In genomic region chr21:37032877-37033471, GRCh38 we compare ENCODE assay signal across 15 cellular contexts. TPM values are rescaled to one million over a fixed set of nuclear protein-coding genes. Genes with fewer than 3 reads are reported as not detected.
DNase-seq lines count a peak whose midpoint lies in the region; ATAC-seq, FAIRE-seq and TF ChIP-seq lines count a peak whose summit lies in the region.
"Had no signal": no experiment of that assay in that cellular context is flagged by ENCODE, and none has a peak within 500 bp of the region (broad histone marks: within the 10 kb centered on the region; RNA-seq: fewer than 3 reads in every experiment).

No MANE protein-coding gene starts in this region.

- H3K4me3 ChIP-seq in HepG2 (replicated peaks in 1 of 3; ENCODE audit: insufficient read depth in 1 of 3, low read depth in 2 of 3, low read length in 3 of 3): no peak overlapping the region
- H3K4me3 ChIP-seq in right lobe of liver: no peak overlapping the region
- H3K4me3 ChIP-seq in foreskin fibroblast (ENCODE audit: low read depth in 1 of 2, low read length in 2 of 2): no peak overlapping the region
- no peak overlapping the region for H3K4me3 ChIP-seq in aorta (ENCODE audit: low read length in 2 of 2)
- H3K4me3 ChIP-seq: ascending aorta, uterus had no signal

- no peaks in the 10 kb centered on the region for H3K36me3 ChIP-seq in HepG2 (replicated peaks in 1 of 2; ENCODE audit: control insufficient read depth in 1 of 2, insufficient read depth in 2 of 2, low read length in 2 of 2)
- no peaks in the 10 kb centered on the region for H3K36me3 ChIP-seq in right lobe of liver
- H3K36me3 ChIP-seq in aorta (ENCODE audit: control insufficient read depth in 1 of 2, insufficient read depth in 2 of 2, low read length in 1 of 2): no peaks in the 10 kb centered on the region
- H3K36me3 ChIP-seq: ascending aorta, uterus had no signal

- DNase-seq in HepG2 (ENCODE audit: low spot score): no peak
- no peak for DNase-seq in right lobe of liver
- peak; percentile 8 for DNase-seq in T1000 (lab: John Stamatoyannopoulos, UW)
- peak; percentile 63 to 85 for DNase-seq in foreskin fibroblast
- DNase-seq in aorta: no peak
- no peak for DNase-seq in stimulated activated CD4-positive, alpha-beta T cell treated with anti-CD3 and anti-CD28 coated beads, Interleukin-4, amount 100 ng/mL, for 24 hours
- no peak for DNase-seq in NCI-H2171 treated with DMSO at 0.1 percent for 48 hours (lab: John Stamatoyannopoulos, UW)
- DNase-seq: activated CD4-positive, alpha-beta T cell treated with anti-CD3 and anti-CD28 coated beads, Interleukin-2, amount 50 U/mL, for 48 hours; NCI-H187; stimulated activated CD4-positive, alpha-beta T cell treated with anti-CD3 and anti-CD28 coated beads, Interleukin-2, amount 100 ng/mL, for 24 hours; uterus had no signal

- no peak overlapping the region for H3K27ac ChIP-seq in HepG2 (ENCODE audit: extremely low read length, insufficient read depth, low read length)
- H3K27ac ChIP-seq in right lobe of liver: no peak overlapping the region
- H3K27ac ChIP-seq in aorta (ENCODE audit: low read depth in 1 of 2, low read length in 2 of 2): no peak overlapping the region
- H3K27ac ChIP-seq: ascending aorta, C4-2B, uterus had no signal

- H3K27me3 ChIP-seq in HepG2 (ENCODE audit: control insufficient read depth in 1 of 2, insufficient read depth in 2 of 2, low read length in 2 of 2) (no peaks in the 10 kb centered on the region), right lobe of liver (no peaks in the 10 kb centered on the region), aorta (ENCODE audit: control insufficient read depth in 1 of 2, insufficient read depth in 2 of 2, low read length in 1 of 2) (no peaks in the 10 kb centered on the region)
- H3K27me3 ChIP-seq: ascending aorta, uterus had no signal

- no peak for TF ChIP-seq EP300 in HepG2 (IDR thresholded peaks at IDR 0.05; ENCODE audit: low read depth in 2 of 2, low read length in 2 of 2)
- no peak for TF ChIP-seq EP300 in HepG2 (CRISPR knock-in tag; IDR thresholded peaks at IDR 0.05; ENCODE audit: borderline replicate concordance)

- no TSS peak for BruUV-seq in HepG2 (replicated peaks; lab: Mats Ljungman, UMichigan)

- WGBS in HepG2 (ENCODE audit: low lambda C conversion rate): 31% methylated on average over 4 of the region's 4 CpGs
- 81% methylated on average over 4 of the region's 4 CpGs for WGBS in right lobe of liver (ENCODE audit: insufficient coverage, low coverage, low lambda C conversion rate, missing lambda C conversion rate)
- 54 to 60% methylated on average over 4 of the region's 4 CpGs for WGBS in aorta, 2 donors

- TF ChIP-seq CTCF in HepG2 (CRISPR knock-in tag; IDR thresholded peaks at IDR 0.05): no peak
- TF ChIP-seq CTCF in right lobe of liver (IDR thresholded peaks at IDR 0.05): no peak
- no peak for TF ChIP-seq CTCF in foreskin fibroblast (IDR thresholded peaks at IDR 0.05; ENCODE audit: low read depth, low read length)

- H3K4me2 ChIP-seq in HepG2 (ENCODE audit: low read depth, low read length): no peak overlapping the region

- in situ Hi-C loops in HepG2 (cut with HindIII; ENCODE audit: extremely low pct_ligation_motif_present, low pct_unique_long_range_greater_than_20kb): no loop called here

- TF ChIP-seq POLR2A in HepG2 (IDR thresholded peaks at IDR 0.05; ENCODE audit: insufficient read depth in 1 of 2, low read depth in 2 of 2, low read length in 2 of 2) (no peak), right lobe of liver (IDR thresholded peaks at IDR 0.05) (no peak)

- H3K79me2 ChIP-seq in HepG2 (ENCODE audit: insufficient read depth, low read length): no peaks in the 10 kb centered on the region

- H3K4me1 ChIP-seq in HepG2 (ENCODE audit: insufficient read depth, low read length): no peaks in the 10 kb centered on the region
- H3K4me1 ChIP-seq in right lobe of liver: no peaks in the 10 kb centered on the region
- no peaks in the 10 kb centered on the region for H3K4me1 ChIP-seq in aorta (ENCODE audit: control insufficient read depth in 1 of 2, insufficient read depth in 2 of 2, low read length in 2 of 2)
- H3K4me1 ChIP-seq: ascending aorta, uterus had no signal

- H2AFZ ChIP-seq in HepG2 (ENCODE audit: low read length): no peak overlapping the region

- no peaks in the 10 kb centered on the region for H4K20me1 ChIP-seq in HepG2 (ENCODE audit: insufficient read depth, low read length)

- no peak for FAIRE-seq in HepG2 (lab: Jason Lieb, UNC)
- FAIRE-seq: GM12892 had no signal

- ATAC-seq in HepG2 (no peak), right lobe of liver (no peak), aorta (ENCODE audit: low FRiP score) (no peak), GM19452 (IDR thresholded peaks at IDR 0.05; ENCODE audit: unreplicated experiment) (no peak)

- POLR2A ChIA-PET in HepG2 (lab: Yijun Ruan, JAX): no interaction called here

- H3K9ac ChIP-seq in HepG2 (ENCODE audit: insufficient read depth, low read depth, low read length): no peak overlapping the region

- H3K9me3 ChIP-seq in HepG2 (ENCODE audit: low read length) (no peaks in the 10 kb centered on the region), right lobe of liver (no peaks in the 10 kb centered on the region), aorta (ENCODE audit: control insufficient read depth, low read length) (no peaks in the 10 kb centered on the region)
- H3K9me3 ChIP-seq: ascending aorta, uterus had no signal

- intact Hi-C loops in HepG2 (cut with micrococcal nuclease; ENCODE audit: unreplicated experiment) (no loop called here), right lobe of liver (cut with DNase I) (no loop called here), aorta (cut with DNase I) (no loop called here)

- CTCF ChIA-PET in HepG2 (lab: Yijun Ruan, JAX; ENCODE audit: low intra/inter-chr PET ratio, low total read pairs): no interaction called here

- no peak for TF ChIP-seq RAD21 in HepG2 (CRISPR knock-in tag; IDR thresholded peaks at IDR 0.05)

RNA-seq across cellular contexts. Expression of gene RIPPLY3, which starts 26.5 kb away (rescaled TPM):
- total RNA-seq in HepG2 (2016; rRNA removed; fragmentation: Illumina TruSeq; extraction: Trizol) (0.09 and 0.13 TPM in 2 replicates), right lobe of liver (under 1 TPM in 3 of 6 experiments, not detected in 3; 0.12 to 0.18 (median 0.17) TPM), aorta (not detected)
- not detected in 2 replicates for total RNA-seq in HepG2 (2016; cell fraction: cytosol; rRNA removed; fragmentation: Illumina TruSeq; extraction: Trizol; ENCODE audit: low read depth)
- total RNA-seq in HepG2 (2016; cell fraction: insoluble cytoplasmic fraction; rRNA removed; fragmentation: Illumina TruSeq; extraction: Trizol): 0.19 and 0.26 TPM in 2 replicates
- 0.40 and 0.45 TPM in 2 replicates for total RNA-seq in HepG2 (2016; cell fraction: membrane; rRNA removed; fragmentation: Illumina TruSeq; extraction: Trizol)
- total RNA-seq in HepG2 (2016; cell fraction: nucleus; rRNA removed; fragmentation: Illumina TruSeq; extraction: Trizol): not detected in 2 replicates
- polyA plus RNA-seq in HepG2 (2011; rRNA removed) (2.1 and 2.9 TPM in 2 replicates), aorta (under 1 TPM in 1 of 2 donors, not detected in 1; 0.05 TPM)
- polyA plus RNA-seq in HepG2 (2011; cell fraction: cytosol; rRNA removed): 1.8 and 2.0 TPM in 2 replicates
- polyA plus RNA-seq in HepG2 (2011; cell fraction: nucleus; rRNA removed): 0.63 and 1.2 TPM in 2 replicates
- 0.72 and 1.4 TPM in 2 replicates for polyA plus RNA-seq in HepG2 (2012)
- polyA plus RNA-seq in HepG2 (2016; cell fraction: cytosol; fragmentation: Illumina TruSeq; extraction: Trizol; ENCODE audit: low read depth): 0.24 and 0.29 TPM in 2 replicates
- polyA plus RNA-seq in HepG2 (2016; cell fraction: insoluble cytoplasmic fraction; fragmentation: Illumina TruSeq; extraction: Trizol; ENCODE audit: low read depth): 0.47 TPM in 2 replicates
- polyA plus RNA-seq in HepG2 (2016; cell fraction: membrane; fragmentation: Illumina TruSeq; extraction: Trizol; ENCODE audit: low read depth): 0.42 and 0.52 TPM in 2 replicates
- polyA plus RNA-seq in HepG2 (2016; cell fraction: nucleus; fragmentation: Illumina TruSeq; extraction: Trizol; ENCODE audit: insufficient read depth, low read depth): 0.42 TPM in 1 of 2 replicates, not detected in the other
- 2.2 TPM in 1 of 2 replicates, not detected in the other for polyA minus RNA-seq in HepG2 (2011; rRNA and poly(A)+ RNA removed; ENCODE audit: low replicate concordance)
- 0.59 and 0.62 TPM in 2 replicates for polyA minus RNA-seq in HepG2 (2011; cell fraction: cytosol; rRNA and poly(A)+ RNA removed)
- 0.39 and 0.50 TPM in 2 replicates for polyA minus RNA-seq in HepG2 (2011; cell fraction: nucleus; rRNA and poly(A)+ RNA removed)
- total RNA-seq: ascending aorta had no signal

RNA-seq across cellular contexts. Expression of gene PIGP, which starts 39.9 kb away (rescaled TPM):
- 13.7 and 14.8 TPM in 2 replicates for total RNA-seq in HepG2 (2016; rRNA removed; fragmentation: Illumina TruSeq; extraction: Trizol)
- total RNA-seq in HepG2 (2016; cell fraction: cytosol; rRNA removed; fragmentation: Illumina TruSeq; extraction: Trizol; ENCODE audit: low read depth): 17.8 and 18.9 TPM in 2 replicates
- 14.0 and 14.9 TPM in 2 replicates for total RNA-seq in HepG2 (2016; cell fraction: insoluble cytoplasmic fraction; rRNA removed; fragmentation: Illumina TruSeq; extraction: Trizol)
- total RNA-seq in HepG2 (2016; cell fraction: membrane; rRNA removed; fragmentation: Illumina TruSeq; extraction: Trizol): 20.5 and 22.0 TPM in 2 replicates
- total RNA-seq in HepG2 (2016; cell fraction: nucleus; rRNA removed; fragmentation: Illumina TruSeq; extraction: Trizol): 10.7 and 17.6 TPM in 2 replicates
- polyA plus RNA-seq in HepG2 (2011; rRNA removed): 27.3 and 33.4 TPM in 2 replicates
- polyA plus RNA-seq in HepG2 (2011; cell fraction: cytosol; rRNA removed): 11.5 and 19.9 TPM in 2 replicates
- 14.6 and 17.8 TPM in 2 replicates for polyA plus RNA-seq in HepG2 (2011; cell fraction: nucleus; rRNA removed)
- 10.2 and 23.5 TPM in 2 replicates for polyA plus RNA-seq in HepG2 (2012)
- polyA plus RNA-seq in HepG2 (2016; cell fraction: cytosol; fragmentation: Illumina TruSeq; extraction: Trizol; ENCODE audit: low read depth): 30.3 and 35.6 TPM in 2 replicates
- 25.5 and 30.4 TPM in 2 replicates for polyA plus RNA-seq in HepG2 (2016; cell fraction: insoluble cytoplasmic fraction; fragmentation: Illumina TruSeq; extraction: Trizol; ENCODE audit: low read depth)
- polyA plus RNA-seq in HepG2 (2016; cell fraction: membrane; fragmentation: Illumina TruSeq; extraction: Trizol; ENCODE audit: low read depth): 33.9 and 38.2 TPM in 2 replicates
- polyA plus RNA-seq in HepG2 (2016; cell fraction: nucleus; fragmentation: Illumina TruSeq; extraction: Trizol; ENCODE audit: insufficient read depth, low read depth): 37.8 and 39.4 TPM in 2 replicates
- polyA minus RNA-seq in HepG2 (2011; rRNA and poly(A)+ RNA removed; ENCODE audit: low replicate concordance): 7.7 and 7.8 TPM in 2 replicates
- polyA minus RNA-seq in HepG2 (2011; cell fraction: cytosol; rRNA and poly(A)+ RNA removed): 5.8 and 7.8 TPM in 2 replicates
- polyA minus RNA-seq in HepG2 (2011; cell fraction: nucleus; rRNA and poly(A)+ RNA removed): 11.4 and 13.6 TPM in 2 replicates
- 10 to 100 TPM; 11.3 to 19.0 (median 17.3) TPM for total RNA-seq in right lobe of liver
- 10 to 100 TPM; 15.8 to 18.1 TPM for total RNA-seq in aorta
- polyA plus RNA-seq in aorta: 10 to 100 TPM; 22.9 to 47.2 TPM

RNA-seq across cellular contexts. Expression of gene TTC3, which starts 40.1 kb away (rescaled TPM):
- total RNA-seq in HepG2 (2016; rRNA removed; fragmentation: Illumina TruSeq; extraction: Trizol) (108 and 162 TPM in 2 replicates), right lobe of liver (10 to 100 TPM; 46.7 to 68.7 (median 54.2) TPM), aorta (100 to 1,000 TPM; 105 to 118 TPM)
- total RNA-seq in HepG2 (2016; cell fraction: cytosol; rRNA removed; fragmentation: Illumina TruSeq; extraction: Trizol; ENCODE audit: low read depth): 111 and 126 TPM in 2 replicates
- total RNA-seq in HepG2 (2016; cell fraction: insoluble cytoplasmic fraction; rRNA removed; fragmentation: Illumina TruSeq; extraction: Trizol): 108 and 166 TPM in 2 replicates
- 165 and 198 TPM in 2 replicates for total RNA-seq in HepG2 (2016; cell fraction: membrane; rRNA removed; fragmentation: Illumina TruSeq; extraction: Trizol)
- total RNA-seq in HepG2 (2016; cell fraction: nucleus; rRNA removed; fragmentation: Illumina TruSeq; extraction: Trizol): 153 and 156 TPM in 2 replicates
- polyA plus RNA-seq in HepG2 (2011; rRNA removed) (45.8 and 55.7 TPM in 2 replicates), aorta (10 to 100 TPM; 30.1 to 40.3 TPM)
- polyA plus RNA-seq in HepG2 (2011; cell fraction: cytosol; rRNA removed): 38.5 and 41.4 TPM in 2 replicates
- 75.7 and 103 TPM in 2 replicates for polyA plus RNA-seq in HepG2 (2011; cell fraction: nucleus; rRNA removed)
- polyA plus RNA-seq in HepG2 (2012): 62.1 and 88.8 TPM in 2 replicates
- 6.9 and 8.0 TPM in 2 replicates for polyA plus RNA-seq in HepG2 (2016; cell fraction: cytosol; fragmentation: Illumina TruSeq; extraction: Trizol; ENCODE audit: low read depth)
- polyA plus RNA-seq in HepG2 (2016; cell fraction: insoluble cytoplasmic fraction; fragmentation: Illumina TruSeq; extraction: Trizol; ENCODE audit: low read depth): 102 and 108 TPM in 2 replicates
- 34.7 and 44.9 TPM in 2 replicates for polyA plus RNA-seq in HepG2 (2016; cell fraction: membrane; fragmentation: Illumina TruSeq; extraction: Trizol; ENCODE audit: low read depth)
- 109 and 111 TPM in 2 replicates for polyA plus RNA-seq in HepG2 (2016; cell fraction: nucleus; fragmentation: Illumina TruSeq; extraction: Trizol; ENCODE audit: insufficient read depth, low read depth)
- polyA minus RNA-seq in HepG2 (2011; rRNA and poly(A)+ RNA removed; ENCODE audit: low replicate concordance): 51.0 and 75.9 TPM in 2 replicates
- polyA minus RNA-seq in HepG2 (2011; cell fraction: cytosol; rRNA and poly(A)+ RNA removed): 139 and 147 TPM in 2 replicates
- 285 and 338 TPM in 2 replicates for polyA minus RNA-seq in HepG2 (2011; cell fraction: nucleus; rRNA and poly(A)+ RNA removed)

Comparison
In these comparisons a context has a peak if more than half of its experiments do, and no peak if none do; other contexts are left out.
1. DNase-seq: peak in T1000 (single experiment) and foreskin fibroblast (2 of 2); none in HepG2 (single experiment), right lobe of liver (0 of 3), aorta (0 of 2), stimulated activated CD4-positive, alpha-beta T cell treated with anti-CD3 and anti-CD28 coated beads, Interleukin-4, amount 100 ng/mL, for 24 hours (single experiment) and NCI-H2171 treated with DMSO at 0.1 percent for 48 hours (single experiment).